ENCODE assay signal across 8 cellular contexts in genomic region chr6:168840932-168841331, GRCh38.
DNase-seq lines count a peak whose midpoint lies in the region; ATAC-seq and TF ChIP-seq lines count a peak whose summit lies in the region.
"Not testable (repeated sequence)": the region's sequence is repeated elsewhere in the genome, so short reads cannot be mapped to it uniquely, and the experiment has no call there.

No MANE protein-coding gene starts in this region.

- intact Hi-C loops in activated T-helper 1 cell treated with anti-CD3 and anti-CD28 coated beads, Interleukin-12 subunit alpha, Interleukin-12 subunit beta, Interleukin-2, Interleukin-4 antibody, amounts not matched to agents 30 ng/mL and 10 ng/mL and 1 ng/mL, durations not matched to agents 14 hours and 24 hours and 36 hours (cut with micrococcal nuclease); prostate gland (cut with DNase I); tibial artery (cut with DNase I; ENCODE audit: low total_unique reads): not testable (repeated sequence)

- not testable (repeated sequence) for H3K27ac Mint-ChIP-seq in activated T-helper 1 cell treated with anti-CD3 and anti-CD28 coated beads, Interleukin-12 subunit alpha, Interleukin-12 subunit beta, Interleukin-2, Interleukin-4 antibody, amounts not matched to agents 30 ng/mL and 10 ng/mL and 1 ng/mL, durations not matched to agents 14 hours and 24 hours and 36 hours; stimulated activated naive B cell treated with anti-CD40 and anti-IgM and Interleukin-4, amounts not matched to agents 10 μg/mL and 1 μg/mL and 100 μg/mL, for 72 hours

- H3K27me3 ChIP-seq in BE2C; WERI-Rb-1 (ENCODE audit: insufficient read depth, low read depth, severe bottlenecking); prostate gland (replicated peaks; ENCODE audit: insufficient read depth); tibial artery: not testable (repeated sequence)

- H3K4me3 Mint-ChIP-seq in activated T-helper 1 cell treated with anti-CD3 and anti-CD28 coated beads, Interleukin-12 subunit alpha, Interleukin-12 subunit beta, Interleukin-2, Interleukin-4 antibody, amounts not matched to agents 30 ng/mL and 10 ng/mL and 1 ng/mL, durations not matched to agents 14 hours and 24 hours and 36 hours; stimulated activated naive B cell treated with anti-CD40 and anti-IgM and Interleukin-4, amounts not matched to agents 10 μg/mL and 1 μg/mL and 100 μg/mL, for 72 hours: not testable (repeated sequence)

- not testable (repeated sequence) for H3K27me3 Mint-ChIP-seq in activated T-helper 1 cell treated with anti-CD3 and anti-CD28 coated beads, Interleukin-12 subunit alpha, Interleukin-12 subunit beta, Interleukin-2, Interleukin-4 antibody, amounts not matched to agents 30 ng/mL and 10 ng/mL and 1 ng/mL, durations not matched to agents 14 hours and 24 hours and 36 hours (ENCODE audit: insufficient read depth); stimulated activated naive B cell treated with anti-CD40 and anti-IgM and Interleukin-4, amounts not matched to agents 10 μg/mL and 1 μg/mL and 100 μg/mL, for 72 hours

- TF ChIP-seq POLR2A in erythroblast (IDR thresholded peaks at IDR 0.05; ENCODE audit: low read length); prostate gland (IDR thresholded peaks at IDR 0.05): not testable (repeated sequence)

- not testable (repeated sequence) for H3K9me3 ChIP-seq in BE2C; WERI-Rb-1 (ENCODE audit: severe bottlenecking); prostate gland; tibial artery

- not testable (repeated sequence) for H3K27ac ChIP-seq in WERI-Rb-1, prostate gland, tibial artery

- not testable (repeated sequence) for H3K36me3 Mint-ChIP-seq in activated T-helper 1 cell treated with anti-CD3 and anti-CD28 coated beads, Interleukin-12 subunit alpha, Interleukin-12 subunit beta, Interleukin-2, Interleukin-4 antibody, amounts not matched to agents 30 ng/mL and 10 ng/mL and 1 ng/mL, durations not matched to agents 14 hours and 24 hours and 36 hours (ENCODE audit: low read depth)
- peaks cover 3 to 10% of the 10 kb centered on the region in 2 donors for H3K36me3 Mint-ChIP-seq in stimulated activated naive B cell treated with anti-CD40 and anti-IgM and Interleukin-4, amounts not matched to agents 10 μg/mL and 1 μg/mL and 100 μg/mL, for 72 hours

- H3K9me3 Mint-ChIP-seq in activated T-helper 1 cell treated with anti-CD3 and anti-CD28 coated beads, Interleukin-12 subunit alpha, Interleukin-12 subunit beta, Interleukin-2, Interleukin-4 antibody, amounts not matched to agents 30 ng/mL and 10 ng/mL and 1 ng/mL, durations not matched to agents 14 hours and 24 hours and 36 hours, result peaks cover 20% of the 10 kb centered on the region
- H3K9me3 Mint-ChIP-seq in stimulated activated naive B cell treated with anti-CD40 and anti-IgM and Interleukin-4, amounts not matched to agents 10 μg/mL and 1 μg/mL and 100 μg/mL, for 72 hours, result peaks cover 10 to 16% of the 10 kb centered on the region in 2 donors

- DNase-seq in BE2C, result peak; percentile 55
- DNase-seq in WERI-Rb-1, result peak; percentile 37
- peak; percentile 8 for DNase-seq in activated T-helper 1 cell treated with anti-CD3 and anti-CD28 coated beads, Interleukin-12 subunit alpha, Interleukin-12 subunit beta, Interleukin-2, Interleukin-4 antibody, amounts not matched to agents 30 ng/mL and 10 ng/mL and 1 ng/mL, durations not matched to agents 14 hours and 24 hours and 36 hours (ENCODE audit: low spot score)
- peak; percentile 11 to 28 for DNase-seq in erythroblast (lab: John Stamatoyannopoulos, UW)
- peak; percentile 97 for DNase-seq in mesenteric fat pad (ENCODE audit: low spot score)
- peak; percentile 69 for DNase-seq in prostate gland (ENCODE audit: low spot score)
- DNase-seq in stimulated activated naive B cell treated with anti-CD40 and anti-IgM and Interleukin-4, amounts not matched to agents 10 μg/mL and 1 μg/mL and 100 μg/mL, for 72 hours, result peak; percentile 16
- peak; percentile 70 to 87 for DNase-seq in tibial artery

- ATAC-seq in stimulated activated naive B cell treated with anti-CD40 and anti-IgM and Interleukin-4, amounts not matched to agents 10 μg/mL and 1 μg/mL and 100 μg/mL, for 72 hours (replicated peaks), result not testable (repeated sequence)

- WGBS in prostate gland, result 63% methylated on average over 37 of the region's 40 CpGs

- not testable (repeated sequence) for H3K4me1 ChIP-seq in BE2C; prostate gland (replicated peaks); tibial artery

- H3K36me3 ChIP-seq in BE2C, WERI-Rb-1, prostate gland, tibial artery: not testable (repeated sequence)

- not testable (repeated sequence) for H3K4me1 Mint-ChIP-seq in activated T-helper 1 cell treated with anti-CD3 and anti-CD28 coated beads, Interleukin-12 subunit alpha, Interleukin-12 subunit beta, Interleukin-2, Interleukin-4 antibody, amounts not matched to agents 30 ng/mL and 10 ng/mL and 1 ng/mL, durations not matched to agents 14 hours and 24 hours and 36 hours (ENCODE audit: low read depth); stimulated activated naive B cell treated with anti-CD40 and anti-IgM and Interleukin-4, amounts not matched to agents 10 μg/mL and 1 μg/mL and 100 μg/mL, for 72 hours

- TF ChIP-seq CTCF in BE2C (IDR thresholded peaks at IDR 0.05; ENCODE audit: low read depth, low read length); WERI-Rb-1 (IDR thresholded peaks at IDR 0.05; ENCODE audit: low read depth, low read length); prostate gland (IDR thresholded peaks at IDR 0.05); tibial artery (IDR thresholded peaks at IDR 0.05): not testable (repeated sequence)

- not testable (repeated sequence) for H3K4me3 ChIP-seq in BE2C (ENCODE audit: low read depth, low read length); WERI-Rb-1 (ENCODE audit: low read depth, low read length); prostate gland; tibial artery

Comparison
In these comparisons a context has a peak if more than half of its experiments do, and no peak if none do; other contexts are left out.
1. DNase-seq: peak in every context shown above with its lines; median percentile 97 in mesenteric fat pad; 78 in tibial artery; 69 in prostate gland; 55 in BE2C; 37 in WERI-Rb-1; 20 in erythroblast; 16 in stimulated activated naive B cell treated with anti-CD40 and anti-IgM and Interleukin-4, amounts not matched to agents 10 μg/mL and 1 μg/mL and 100 μg/mL, for 72 hours; 8 in activated T-helper 1 cell treated with anti-CD3 and anti-CD28 coated beads, Interleukin-12 subunit alpha, Interleukin-12 subunit beta, Interleukin-2, Interleukin-4 antibody, amounts not matched to agents 30 ng/mL and 10 ng/mL and 1 ng/mL, durations not matched to agents 14 hours and 24 hours and 36 hours.